ENCODE assay signal across 1 cellular context in genomic region chr3:16264708-16265454, GRCh38.
TF ChIP-seq lines count a peak whose summit lies in the region.

Gene DPH3, minus strand, starts transcription at chr3:16264943. Its CDS starts 67 bp downstream, at chr3:16264876.
Gene OXNAD1, plus strand, starts transcription at chr3:16265212. Its CDS starts 5,741 bp downstream, at chr3:16270953.

TF ChIP-seq in HepG2, 621 proteins besides CTCF, POLR2A, EP300 and RAD21 (continued from another document and continues in another):
- TF ChIP-seq ZBTB40 (IDR thresholded peaks at IDR 0.05), result peak; percentile 79
- TF ChIP-seq ZBTB40 (CRISPR knock-in tag; IDR thresholded peaks at IDR 0.05), result no peak
- no peak for TF ChIP-seq RCOR2 (CRISPR knock-in tag; IDR thresholded peaks at IDR 0.05)
- TF ChIP-seq, protein P1, sequence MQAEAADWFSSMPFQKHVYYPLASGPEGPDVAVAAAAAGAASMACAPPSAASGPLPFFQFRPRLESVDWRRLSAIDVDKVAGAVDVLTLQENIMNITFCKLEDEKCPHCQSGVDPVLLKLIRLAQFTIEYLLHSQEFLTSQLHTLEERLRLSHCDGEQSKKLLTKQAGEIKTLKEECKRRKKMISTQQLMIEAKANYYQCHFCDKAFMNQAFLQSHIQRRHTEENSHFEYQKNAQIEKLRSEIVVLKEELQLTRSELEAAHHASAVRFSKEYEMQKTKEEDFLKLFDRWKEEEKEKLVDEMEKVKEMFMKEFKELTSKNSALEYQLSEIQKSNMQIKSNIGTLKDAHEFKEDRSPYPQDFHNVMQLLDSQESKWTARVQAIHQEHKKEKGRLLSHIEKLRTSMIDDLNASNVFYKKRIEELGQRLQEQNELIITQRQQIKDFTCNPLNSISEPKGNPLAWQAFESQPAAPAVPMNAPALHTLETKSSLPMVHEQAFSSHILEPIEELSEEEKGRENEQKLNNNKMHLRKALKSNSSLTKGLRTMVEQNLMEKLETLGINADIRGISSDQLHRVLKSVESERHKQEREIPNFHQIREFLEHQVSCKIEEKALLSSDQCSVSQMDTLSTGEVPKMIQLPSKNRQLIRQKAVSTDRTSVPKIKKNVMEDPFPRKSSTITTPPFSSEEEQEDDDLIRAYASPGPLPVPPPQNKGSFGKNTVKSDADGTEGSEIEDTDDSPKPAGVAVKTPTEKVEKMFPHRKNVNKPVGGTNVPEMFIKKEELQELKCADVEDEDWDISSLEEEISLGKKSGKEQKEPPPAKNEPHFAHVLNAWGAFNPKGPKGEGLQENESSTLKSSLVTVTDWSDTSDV (CRISPR knock-in tag; IDR thresholded peaks at IDR 0.05), result no peak
- 0 out of 2 replicates have a peak, but pooled peaks have one; percentile 19 for TF ChIP-seq SMAD3 (CRISPR knock-in tag; IDR thresholded peaks at IDR 0.05)
- no peak for TF ChIP-seq CENPBD1 (CRISPR knock-in tag; IDR thresholded peaks at IDR 0.05; ENCODE audit: borderline replicate concordance, low read depth)
- no peak for TF ChIP-seq HMG20B (CRISPR knock-in tag; conservative IDR thresholded peaks at IDR 0.05)
- peak; percentile 32; the same call in 1 of the 2 replicates for TF ChIP-seq ZNF441 (CRISPR knock-in tag; IDR thresholded peaks at IDR 0.05; ENCODE audit: borderline replicate concordance)
- TF ChIP-seq, protein P2, sequence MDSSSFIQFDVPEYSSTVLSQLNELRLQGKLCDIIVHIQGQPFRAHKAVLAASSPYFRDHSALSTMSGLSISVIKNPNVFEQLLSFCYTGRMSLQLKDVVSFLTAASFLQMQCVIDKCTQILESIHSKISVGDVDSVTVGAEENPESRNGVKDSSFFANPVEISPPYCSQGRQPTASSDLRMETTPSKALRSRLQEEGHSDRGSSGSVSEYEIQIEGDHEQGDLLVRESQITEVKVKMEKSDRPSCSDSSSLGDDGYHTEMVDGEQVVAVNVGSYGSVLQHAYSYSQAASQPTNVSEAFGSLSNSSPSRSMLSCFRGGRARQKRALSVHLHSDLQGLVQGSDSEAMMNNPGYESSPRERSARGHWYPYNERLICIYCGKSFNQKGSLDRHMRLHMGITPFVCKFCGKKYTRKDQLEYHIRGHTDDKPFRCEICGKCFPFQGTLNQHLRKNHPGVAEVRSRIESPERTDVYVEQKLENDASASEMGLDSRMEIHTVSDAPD (CRISPR knock-in tag; IDR thresholded peaks at IDR 0.05), result no peak
- peak; percentile 60 for TF ChIP-seq KDM5B (CRISPR knock-in tag; IDR thresholded peaks at IDR 0.05; ENCODE audit: borderline replicate concordance)
- no peak for TF ChIP-seq HOXA9 (CRISPR knock-in tag; IDR thresholded peaks at IDR 0.05; ENCODE audit: borderline replicate concordance)
- TF ChIP-seq HINFP (CRISPR knock-in tag; IDR thresholded peaks at IDR 0.05; ENCODE audit: low read depth), result no peak
- no peak for TF ChIP-seq ARNT (IDR thresholded peaks at IDR 0.05)
- TF ChIP-seq, protein P3, sequence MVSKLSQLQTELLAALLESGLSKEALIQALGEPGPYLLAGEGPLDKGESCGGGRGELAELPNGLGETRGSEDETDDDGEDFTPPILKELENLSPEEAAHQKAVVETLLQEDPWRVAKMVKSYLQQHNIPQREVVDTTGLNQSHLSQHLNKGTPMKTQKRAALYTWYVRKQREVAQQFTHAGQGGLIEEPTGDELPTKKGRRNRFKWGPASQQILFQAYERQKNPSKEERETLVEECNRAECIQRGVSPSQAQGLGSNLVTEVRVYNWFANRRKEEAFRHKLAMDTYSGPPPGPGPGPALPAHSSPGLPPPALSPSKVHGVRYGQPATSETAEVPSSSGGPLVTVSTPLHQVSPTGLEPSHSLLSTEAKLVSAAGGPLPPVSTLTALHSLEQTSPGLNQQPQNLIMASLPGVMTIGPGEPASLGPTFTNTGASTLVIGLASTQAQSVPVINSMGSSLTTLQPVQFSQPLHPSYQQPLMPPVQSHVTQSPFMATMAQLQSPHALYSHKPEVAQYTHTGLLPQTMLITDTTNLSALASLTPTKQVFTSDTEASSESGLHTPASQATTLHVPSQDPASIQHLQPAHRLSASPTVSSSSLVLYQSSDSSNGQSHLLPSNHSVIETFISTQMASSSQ (IDR thresholded peaks at IDR 0.05; ENCODE audit: low read depth), result peak; percentile 33; the same call in 1 of the 2 replicates
- TF ChIP-seq, protein P3 (CRISPR knock-in tag; IDR thresholded peaks at IDR 0.05; ENCODE audit: borderline replicate concordance), result peak; percentile 33; the same call in 1 of the 2 replicates
- TF ChIP-seq, protein P4, sequence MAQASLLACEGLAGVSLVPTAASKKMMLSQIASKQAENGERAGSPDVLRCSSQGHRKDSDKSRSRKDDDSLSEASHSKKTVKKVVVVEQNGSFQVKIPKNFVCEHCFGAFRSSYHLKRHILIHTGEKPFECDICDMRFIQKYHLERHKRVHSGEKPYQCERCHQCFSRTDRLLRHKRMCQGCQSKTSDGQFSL (CRISPR knock-in tag; IDR thresholded peaks at IDR 0.05), result no peak
- TF ChIP-seq NFYB (CRISPR knock-in tag; IDR thresholded peaks at IDR 0.05), result peak; percentile 87
- TF ChIP-seq CEBPB (IDR thresholded peaks at IDR 0.05; ENCODE audit: borderline replicate concordance, low read depth, low read length), result peak; percentile 91
- no peak for TF ChIP-seq RELA (CRISPR knock-in tag; IDR thresholded peaks at IDR 0.05)
- TF ChIP-seq RNF2 (conservative IDR thresholded peaks at IDR 0.05; ENCODE audit: low read depth), result 0 out of 2 replicates have a peak, but pooled peaks have one; percentile 42
- no peak for TF ChIP-seq ZNF44 (CRISPR knock-in tag; IDR thresholded peaks at IDR 0.05)
- peak; percentile 64 for TF ChIP-seq E2F1 (CRISPR knock-in tag; IDR thresholded peaks at IDR 0.05)
- TF ChIP-seq, protein P5, sequence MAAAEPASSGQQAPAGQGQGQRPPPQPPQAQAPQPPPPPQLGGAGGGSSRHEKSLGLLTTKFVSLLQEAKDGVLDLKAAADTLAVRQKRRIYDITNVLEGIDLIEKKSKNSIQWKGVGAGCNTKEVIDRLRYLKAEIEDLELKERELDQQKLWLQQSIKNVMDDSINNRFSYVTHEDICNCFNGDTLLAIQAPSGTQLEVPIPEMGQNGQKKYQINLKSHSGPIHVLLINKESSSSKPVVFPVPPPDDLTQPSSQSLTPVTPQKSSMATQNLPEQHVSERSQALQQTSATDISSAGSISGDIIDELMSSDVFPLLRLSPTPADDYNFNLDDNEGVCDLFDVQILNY (CRISPR knock-in tag; conservative IDR thresholded peaks at IDR 0.05), result 0 out of 2 replicates have a peak, but pooled peaks have one; percentile 13
- no peak for TF ChIP-seq ZNF577 (CRISPR knock-in tag; IDR thresholded peaks at IDR 0.05; ENCODE audit: borderline replicate concordance, low read depth)
- peak; percentile 55 for TF ChIP-seq RFXANK (CRISPR knock-in tag; IDR thresholded peaks at IDR 0.05)
- peak; percentile 70; the same call in 1 of the 2 replicates for TF ChIP-seq ZNF274 (CRISPR knock-in tag; IDR thresholded peaks at IDR 0.05)
- no peak for TF ChIP-seq SNAPC2 (CRISPR knock-in tag; IDR thresholded peaks at IDR 0.05)
- no peak for TF ChIP-seq SOX5 (CRISPR knock-in tag; IDR thresholded peaks at IDR 0.05; ENCODE audit: borderline replicate concordance)
- TF ChIP-seq KAT2B (IDR thresholded peaks at IDR 0.05; ENCODE audit: borderline replicate concordance, low read depth, low read length), result no peak
- TF ChIP-seq FOXO1 (CRISPR knock-in tag; IDR thresholded peaks at IDR 0.05), result no peak
- TF ChIP-seq DMAP1 (CRISPR knock-in tag; IDR thresholded peaks at IDR 0.05), result peak; percentile 88
- no peak for TF ChIP-seq PRPF4 (IDR thresholded peaks at IDR 0.05; ENCODE audit: low read depth, low read length, poor library complexity, severe bottlenecking)
- TF ChIP-seq ELF3 (CRISPR knock-in tag; IDR thresholded peaks at IDR 0.05), result peak; percentile 75
- TF ChIP-seq PPARG (CRISPR knock-in tag; conservative IDR thresholded peaks at IDR 0.05), result 0 out of 2 replicates have a peak, but pooled peaks have one; percentile 34
